Comparison of ENCODE assay signal across 8 cellular contexts in the genomic region with DNA sequence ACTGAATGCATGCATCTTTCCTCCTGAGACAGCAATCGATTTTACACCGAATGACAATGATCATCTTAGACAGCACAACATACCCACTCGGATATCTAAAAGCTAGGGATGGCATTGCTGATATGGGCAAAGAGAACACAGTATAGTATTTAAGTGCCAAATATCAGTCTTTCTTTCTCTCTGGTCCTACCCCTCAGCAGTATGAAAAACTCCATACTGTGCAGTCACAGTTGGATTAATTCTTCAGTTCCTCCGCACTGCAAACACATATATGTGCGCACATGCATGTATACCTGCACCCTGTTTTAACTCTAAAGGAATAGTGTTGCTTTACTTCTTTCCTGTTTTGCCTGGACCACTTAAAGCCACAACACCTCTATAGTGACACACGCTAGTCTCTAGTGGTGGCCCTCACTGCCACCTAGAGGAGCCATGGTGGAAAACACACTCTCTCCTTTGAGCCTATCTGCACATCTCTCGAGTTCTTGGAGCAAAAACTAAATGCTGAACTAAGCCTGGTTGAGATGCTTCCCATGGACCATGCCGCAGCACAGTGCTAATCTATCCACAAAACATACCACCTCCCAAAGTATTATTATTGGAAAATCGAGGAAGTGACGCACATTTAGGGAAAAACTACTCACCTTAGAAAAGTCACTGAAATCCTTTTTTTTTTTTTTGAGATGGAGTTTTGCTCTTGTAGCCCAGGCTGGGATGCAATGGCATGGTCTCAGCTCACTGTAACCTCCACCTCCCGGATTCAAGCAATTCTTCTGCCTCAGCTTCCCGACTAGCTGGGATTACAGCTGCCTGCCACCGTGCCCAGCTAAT. TPM values are rescaled to one million over a fixed set of nuclear protein-coding genes. Genes with fewer than 3 reads are reported as not detected.
A peak's percentile ranks its signal among the peaks of the same experiment; 100 is the strongest.
DNase-seq lines count a peak whose midpoint lies in the region; ATAC-seq and TF ChIP-seq lines count a peak whose summit lies in the region.

No MANE protein-coding gene starts in this region.

- no peaks in the 10 kb centered on the region for H3K9me2 ChIP-seq in PC-3 (replicated peaks; ENCODE audit: low read length)

- CTCF ChIA-PET in Caco-2 (lab: Charles Lee) (interaction anchor here (0.6 to 2.3 kb wide), 9 partner anchors 11 to 377 kb away, joined by 3 to 44 read pairs (median 5); a partner anchor contains a TSS), PC-3 (lab: Charles Lee) (interaction anchor here (0.6 to 1.0 kb wide), 2 partner anchors 37 to 458 kb away, joined by 3 to 8 read pairs; a partner anchor contains a TSS)

- no peaks in the 10 kb centered on the region for H3K27me3 ChIP-seq in Caco-2 (replicated peaks; ENCODE audit: control insufficient read depth, insufficient read depth, low read length)
- no peaks in the 10 kb centered on the region for H3K27me3 ChIP-seq in PC-3 (ENCODE audit: low read length)

- TF ChIP-seq CTCF in Caco-2 (IDR thresholded peaks at IDR 0.05; ENCODE audit: insufficient read depth in 1 of 2, low read depth in 1 of 2, low read length in 1 of 2, severe bottlenecking in 1 of 2, unreplicated experiment in 1 of 2) (peak; percentile 79 to 96), PC-3 (conservative IDR thresholded peaks at IDR 0.05; ENCODE audit: low read depth, low read length) (peak; percentile 78), foreskin fibroblast (IDR thresholded peaks at IDR 0.05; ENCODE audit: low read depth, low read length) (peak; percentile 80), osteocyte (IDR thresholded peaks at IDR 0.05) (peak; percentile 81)

- H3K27ac ChIP-seq in PC-3 (ENCODE audit: low read length), result peak overlapping the region; percentile 66

- no peak overlapping the region for H2AFZ ChIP-seq in PC-3 (ENCODE audit: low read length)

- no peak overlapping the region for H3K9ac ChIP-seq in PC-3 (ENCODE audit: low read length)

- peak overlapping the region; percentile 71 for H3K4me2 ChIP-seq in PC-3 (ENCODE audit: low read length)

- H3K36me3 Mint-ChIP-seq in Caco-2 (ENCODE audit: insufficient read depth, unreplicated experiment), result peaks cover 23% of the 10 kb centered on the region
- no peaks in the 10 kb centered on the region for H3K36me3 Mint-ChIP-seq in activated T-helper 17 cell treated with anti-CD3 and anti-CD28 coated beads, Interleukin-2, amount 50 U/mL, for 72 hours (ENCODE audit: low read depth)
- H3K36me3 Mint-ChIP-seq in osteocyte (ENCODE audit: unreplicated experiment), result no peaks in the 10 kb centered on the region

- H3K4me1 ChIP-seq in Caco-2, result peaks cover 34% of the 10 kb centered on the region
- H3K4me1 ChIP-seq in PC-3 (ENCODE audit: insufficient read depth, low read length), result peaks cover 41% of the 10 kb centered on the region

- H3F3A ChIP-seq in PC-3 (ENCODE audit: low read length, unreplicated experiment), result peaks cover 10% of the 10 kb centered on the region

- H3K4me1 Mint-ChIP-seq in Caco-2 (ENCODE audit: low read depth, unreplicated experiment) (peaks cover 50% of the 10 kb centered on the region), osteocyte (ENCODE audit: unreplicated experiment) (no peaks in the 10 kb centered on the region)
- no peaks in the 10 kb centered on the region for H3K4me1 Mint-ChIP-seq in activated T-helper 17 cell treated with anti-CD3 and anti-CD28 coated beads, Interleukin-2, amount 50 U/mL, for 72 hours

- ATAC-seq in GM19328 (IDR thresholded peaks at IDR 0.05; ENCODE audit: unreplicated experiment) (peak; percentile 90), HG03520 (IDR thresholded peaks at IDR 0.05; ENCODE audit: unreplicated experiment) (peak; percentile 91), PC-3 (peak; percentile 77), HG03378 (IDR thresholded peaks at IDR 0.05; ENCODE audit: unreplicated experiment) (no peak)
- peak; percentile 95 for ATAC-seq in activated T-helper 17 cell treated with anti-CD3 and anti-CD28 coated beads, Interleukin-2, amount 50 U/mL, for 72 hours (replicated peaks)

- H3K9me3 Mint-ChIP-seq in Caco-2 (ENCODE audit: unreplicated experiment) (peaks cover 10% of the 10 kb centered on the region), osteocyte (ENCODE audit: unreplicated experiment) (no peaks in the 10 kb centered on the region)
- H3K9me3 Mint-ChIP-seq in activated T-helper 17 cell treated with anti-CD3 and anti-CD28 coated beads, Interleukin-2, amount 50 U/mL, for 72 hours, result no peaks in the 10 kb centered on the region

- BruUV-seq in Caco-2 (replicated peaks; lab: Mats Ljungman, UMichigan) (no TSS peak), PC-3 (replicated peaks; lab: Mats Ljungman, UMichigan) (no TSS peak)

- DNase-seq in Caco-2, result peak; percentile 79 to 81
- DNase-seq in PC-3, result peak; percentile 82
- peak; percentile 42 to 75 for DNase-seq in foreskin fibroblast
- no peak for DNase-seq in osteocyte (ENCODE audit: extremely low spot score, unreplicated experiment)

- H3K9me3 ChIP-seq in Caco-2 (no peaks in the 10 kb centered on the region), PC-3 (ENCODE audit: low read length) (no peaks in the 10 kb centered on the region)

- H3K4me3 ChIP-seq in Caco-2 (ENCODE audit: low read depth, low read length) (no peak overlapping the region), PC-3 (ENCODE audit: low read length) (no peak overlapping the region), foreskin fibroblast (ENCODE audit: low read depth in 1 of 2, low read length in 2 of 2) (no peak overlapping the region)

- H3K27ac Mint-ChIP-seq in Caco-2 (ENCODE audit: unreplicated experiment) (peak overlapping the region; percentile 4), osteocyte (ENCODE audit: unreplicated experiment) (no peak overlapping the region)
- no peak overlapping the region for H3K27ac Mint-ChIP-seq in activated T-helper 17 cell treated with anti-CD3 and anti-CD28 coated beads, Interleukin-2, amount 50 U/mL, for 72 hours

- H4K20me1 ChIP-seq in PC-3 (ENCODE audit: low read length), result no peaks in the 10 kb centered on the region

- H3K36me3 ChIP-seq in Caco-2 (ENCODE audit: control insufficient read depth, insufficient read depth, low read length), result no peaks in the 10 kb centered on the region
- H3K36me3 ChIP-seq in PC-3 (ENCODE audit: low read depth, low read length), result no peaks in the 10 kb centered on the region

- intact Hi-C loops in Caco-2 (cut with micrococcal nuclease; ENCODE audit: unreplicated experiment), result loop anchor here (1.0 to 2.0 kb wide), 5 partner anchors 22 to 180 kb away; a partner anchor contains a TSS
- intact Hi-C loops in PC-3 (cut with micrococcal nuclease), result loop anchor here (1.0 to 5.0 kb wide), 3 partner anchors 8 to 158 kb away; a partner anchor contains a TSS

- H3K4me3 Mint-ChIP-seq in Caco-2 (ENCODE audit: unreplicated experiment) (no peak overlapping the region), osteocyte (ENCODE audit: unreplicated experiment) (no peak overlapping the region)
- no peak overlapping the region for H3K4me3 Mint-ChIP-seq in activated T-helper 17 cell treated with anti-CD3 and anti-CD28 coated beads, Interleukin-2, amount 50 U/mL, for 72 hours

- H3K27me3 Mint-ChIP-seq in Caco-2 (ENCODE audit: insufficient read depth, unreplicated experiment), result no peaks in the 10 kb centered on the region
- peaks cover 20% of the 10 kb centered on the region for H3K27me3 Mint-ChIP-seq in activated T-helper 17 cell treated with anti-CD3 and anti-CD28 coated beads, Interleukin-2, amount 50 U/mL, for 72 hours
- H3K27me3 Mint-ChIP-seq in osteocyte (ENCODE audit: unreplicated experiment), result peaks cover 12% of the 10 kb centered on the region

- no peaks in the 10 kb centered on the region for H3K79me2 ChIP-seq in PC-3 (ENCODE audit: low read length)

- POLR2A ChIA-PET in Caco-2 (lab: Charles Lee), result no interaction called here
- POLR2A ChIA-PET in PC-3 (lab: Charles Lee; ENCODE audit: unreplicated experiment), result no interaction called here

RNA-seq across cellular contexts. Expression of a gene that starts 11.9 kb away (rescaled TPM):
- 41.8 and 46.0 TPM in 2 replicates for total RNA-seq in Caco-2 (2022)
- total RNA-seq in PC-3 (2014; rRNA removed), result not detected in 2 replicates
- total RNA-seq in activated T-helper 17 cell treated with anti-CD3 and anti-CD28 coated beads, Interleukin-2, amount 50 U/mL, for 72 hours, result not detected
- total RNA-seq in osteocyte, result not detected in 2 replicates

RNA-seq across cellular contexts. Expression of a gene that starts 18.8 kb away (rescaled TPM):
- total RNA-seq in Caco-2 (2022) (176 and 183 TPM in 2 replicates), PC-3 (2014; rRNA removed) (0.80 TPM in 1 of 2 replicates, not detected in the other), osteocyte (not detected in 2 replicates)
- total RNA-seq in activated T-helper 17 cell treated with anti-CD3 and anti-CD28 coated beads, Interleukin-2, amount 50 U/mL, for 72 hours, result not detected

RNA-seq across cellular contexts. Expression of a gene that starts 21.9 kb away (rescaled TPM):
- total RNA-seq in Caco-2 (2022) (106 TPM in 2 replicates), PC-3 (2014; rRNA removed) (14.9 and 24.5 TPM in 2 replicates), osteocyte (72.3 and 74.7 TPM in 2 replicates)
- total RNA-seq in activated T-helper 17 cell treated with anti-CD3 and anti-CD28 coated beads, Interleukin-2, amount 50 U/mL, for 72 hours, result 10 to 100 TPM in 1 of 2 donors, 1 to 10 TPM in 1; 6.9 to 25.1 TPM

Comparison
In these comparisons a context has a peak if more than half of its experiments do, and no peak if none do; other contexts are left out.
1. RNA of a gene that starts 11.9 kb away (total RNA-seq): 41.8 to 46.0 TPM in Caco-2; not detected in PC-3, not detected in activated T-helper 17 cell treated with anti-CD3 and anti-CD28 coated beads, Interleukin-2, amount 50 U/mL, for 72 hours and not detected in osteocyte; every median in the first group is over 10 times any median in the second.
2. RNA of a gene that starts 18.8 kb away (total RNA-seq): 176 to 183 TPM in Caco-2; 0.80 TPM in PC-3, not detected in activated T-helper 17 cell treated with anti-CD3 and anti-CD28 coated beads, Interleukin-2, amount 50 U/mL, for 72 hours and not detected in osteocyte; every median in the first group is over 10 times any median in the second.
3. Peak in every context shown above with its lines, with median percentiles within 50 percentile points of each other: CTCF ChIP-seq.